1 cellular context compared by ENCODE assay signal in the genomic region with DNA sequence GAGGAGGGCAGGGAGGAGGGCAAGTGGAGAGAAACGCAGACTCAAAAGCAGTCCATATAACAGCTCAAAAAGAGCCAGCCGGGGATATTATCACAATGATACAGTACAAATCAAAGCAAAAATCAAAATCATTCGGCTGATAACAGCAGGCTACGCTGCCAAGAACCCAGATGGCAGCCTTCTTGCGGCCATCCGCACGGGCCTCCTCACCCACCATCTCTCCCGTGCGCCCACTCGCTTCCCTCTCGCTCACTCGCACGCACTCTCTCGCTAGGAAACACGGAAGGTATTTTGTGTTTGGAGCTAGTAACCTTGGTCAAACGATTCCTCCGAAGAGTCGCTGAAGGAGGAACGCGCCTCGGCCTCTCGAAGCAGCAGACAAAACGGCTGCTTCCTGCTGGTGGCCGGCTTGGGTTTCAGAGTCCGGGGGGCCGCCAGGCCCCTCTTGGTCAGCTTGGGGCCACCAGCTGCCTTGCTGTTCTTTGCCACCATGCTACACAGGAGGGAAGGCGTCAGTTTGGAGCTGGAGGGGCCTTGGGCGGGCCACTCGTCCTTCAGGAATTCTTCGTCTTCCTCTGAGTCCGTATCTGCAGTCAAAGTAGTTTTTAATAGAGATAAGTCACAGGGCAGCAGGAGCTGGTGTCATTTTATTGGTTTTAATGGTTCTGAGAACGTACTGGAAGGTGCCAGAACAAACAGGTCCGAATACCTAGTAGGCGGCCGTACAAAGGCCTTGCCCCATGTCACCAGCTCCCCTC.
A peak's percentile ranks its signal among the peaks of the same experiment; 100 is the strongest.
TF ChIP-seq lines count a peak whose summit lies in the region.

No MANE protein-coding gene starts in this region.

TF ChIP-seq in H1, 55 proteins besides CTCF, POLR2A, EP300 and RAD21:
- TF ChIP-seq BRCA1 (IDR thresholded peaks at IDR 0.05; ENCODE audit: low read depth, low read length) (no peak), KDM4A (IDR thresholded peaks at IDR 0.05; ENCODE audit: low read depth, low read length, severe bottlenecking) (peak; percentile 28), FOSL1 (IDR thresholded peaks at IDR 0.05; ENCODE audit: insufficient read depth, low read depth, low read length) (no peak), CBX5 (IDR thresholded peaks at IDR 0.05; ENCODE audit: low read depth, low read length) (no peak), EZH2 (IDR thresholded peaks at IDR 0.05; ENCODE audit: low read depth, low read length, severe bottlenecking) (peak; percentile 52), GABPA (IDR thresholded peaks at IDR 0.05; ENCODE audit: borderline replicate concordance, insufficient read depth, low read length) (0 out of 2 replicates have a peak, but pooled peaks have one; percentile 41), SUZ12 (IDR thresholded peaks at IDR 0.05; ENCODE audit: low read length) (peak; percentile 46; the same call in 1 of the 2 replicates), SAP30 (IDR thresholded peaks at IDR 0.05; ENCODE audit: insufficient read depth, insufficient replicate concordance, low read length) (no peak), CHD1 (IDR thresholded peaks at IDR 0.05; ENCODE audit: low read depth, low read length) (no peak)
